ENCODE assay signal across 30 cellular contexts in the genomic region with DNA sequence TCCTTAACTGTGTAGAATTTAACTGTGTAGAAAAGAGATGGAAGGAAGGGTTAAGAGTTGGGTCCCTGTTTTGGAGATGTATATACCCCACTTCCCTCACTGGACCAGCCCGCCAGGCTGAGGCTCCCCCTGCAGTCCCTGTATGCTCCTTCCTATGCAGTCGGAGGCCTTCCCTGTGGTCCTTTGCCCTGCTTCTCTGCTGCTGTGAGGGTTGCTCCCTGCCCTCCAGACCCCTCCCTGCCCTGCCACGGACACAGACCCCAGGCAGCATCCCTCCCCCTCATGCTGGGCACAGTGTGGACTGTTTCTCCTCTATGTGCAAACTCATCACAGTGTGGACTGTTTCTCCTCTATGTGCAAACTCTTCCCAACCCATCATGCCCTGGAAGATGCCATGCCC.
"Had no signal": no experiment of that assay in that cellular context is flagged by ENCODE, and none has a peak within 500 bp of the region (broad histone marks: within the 10 kb centered on the region; RNA-seq: fewer than 3 reads in every experiment).

No MANE protein-coding gene starts in this region.

- H3K4me3 Mint-ChIP-seq: activated CD4-positive, alpha-beta memory T cell treated with anti-CD3 and anti-CD28 coated beads, Interleukin-2, amount 10 ng/mL, durations not matched to agents 7 days and 5 days; activated naive CD4-positive, alpha-beta T cell treated with anti-CD3 and anti-CD28 coated beads, Interleukin-2, amount 10 ng/mL, durations not matched to agents 7 days and 5 days; activated naive CD8-positive, alpha-beta T cell treated with anti-CD3 and anti-CD28 coated beads for 36 hours; activated T-cell treated with anti-CD3 and anti-CD28 coated beads, Interleukin-2, amount 50 U/mL, for 72 hours; T-cell had no signal

- H3K9me3 ChIP-seq: breast epithelium, MG63 had no signal

- H3K27ac ChIP-seq: breast epithelium, SK-N-MC had no signal

- H3K4me1 ChIP-seq: breast epithelium had no signal

- DNase-seq: activated CD4-positive, alpha-beta memory T cell treated with anti-CD3 and anti-CD28 coated beads, Interleukin-2, amount 10 ng/mL, durations not matched to agents 7 days and 5 days; activated CD4-positive, alpha-beta T cell treated with anti-CD3 and anti-CD28 coated beads, Interleukin-2, amount 50 U/mL, for 1 hour; activated CD4-positive, CD25-positive, alpha-beta regulatory T cell; activated gamma-delta T cell treated with Interleukin-2 at 50 U/mL for 16 hours; activated naive CD4-positive, alpha-beta T cell treated with anti-CD3 and anti-CD28 coated beads, Interleukin-2, amount 10 ng/mL, durations not matched to agents 7 days and 5 days; activated naive CD8-positive, alpha-beta T cell treated with anti-CD3 and anti-CD28 coated beads for 36 hours; activated T-cell treated with anti-CD3 and anti-CD28 coated beads, Interleukin-2, amount 50 U/mL, for 72 hours; anterior cingulate cortex; central memory CD4-positive, alpha-beta T cell; MG63; MV-4-11; NCI-H1092 treated with DMSO at 0.1 percent for 48 hours; NCI-H1417 treated with DMSO at 0.1 percent for 48 hours; NCI-H1694; NCI-H2029; NCI-H2107; NCI-H2171 treated with DMSO at 0.1 percent for 48 hours; NCI-H226; NCI-H510A; NCI-H526 treated with DMSO at 0.1 percent for 48 hours; NCI-H82; RPMI8226; T-cell; T-helper 2 cell; T1000 had no signal

- H3K36me3 ChIP-seq: breast epithelium, MG63 had no signal

- H3K27me3 ChIP-seq: breast epithelium, MG63 had no signal

- H3K36me3 Mint-ChIP-seq: activated naive CD4-positive, alpha-beta T cell treated with anti-CD3 and anti-CD28 coated beads, Interleukin-2, amount 10 ng/mL, durations not matched to agents 7 days and 5 days; activated naive CD8-positive, alpha-beta T cell treated with anti-CD3 and anti-CD28 coated beads for 36 hours; T-cell had no signal

- FAIRE-seq: TTC549 had no signal

- ATAC-seq: activated T-cell treated with anti-CD3 and anti-CD28 coated beads, Interleukin-2, amount 50 U/mL, for 72 hours; Right ventricle myocardium inferior; T-cell had no signal

- H3K9me3 Mint-ChIP-seq: activated CD4-positive, alpha-beta memory T cell treated with anti-CD3 and anti-CD28 coated beads, Interleukin-2, amount 10 ng/mL, durations not matched to agents 7 days and 5 days; activated naive CD4-positive, alpha-beta T cell treated with anti-CD3 and anti-CD28 coated beads, Interleukin-2, amount 10 ng/mL, durations not matched to agents 7 days and 5 days; activated naive CD8-positive, alpha-beta T cell treated with anti-CD3 and anti-CD28 coated beads for 36 hours; activated T-cell treated with anti-CD3 and anti-CD28 coated beads, Interleukin-2, amount 50 U/mL, for 72 hours; activated T-helper 2 cell treated with anti-CD3 and anti-CD28 coated beads, Interferon-gamma antibody, Interleukin-2, Interleukin-4, amounts not matched to agents 10 μg/mL and 5 μg/mL and 100 μg/mL, durations not matched to agents 14 hours and 24 hours and 36 hours; T-cell had no signal

- H3K27ac Mint-ChIP-seq: activated CD4-positive, alpha-beta memory T cell treated with anti-CD3 and anti-CD28 coated beads, Interleukin-2, amount 10 ng/mL, durations not matched to agents 7 days and 5 days; activated naive CD4-positive, alpha-beta T cell treated with anti-CD3 and anti-CD28 coated beads, Interleukin-2, amount 10 ng/mL, durations not matched to agents 7 days and 5 days; activated naive CD8-positive, alpha-beta T cell treated with anti-CD3 and anti-CD28 coated beads for 36 hours; activated T-cell treated with anti-CD3 and anti-CD28 coated beads, Interleukin-2, amount 50 U/mL, for 72 hours; activated T-helper 2 cell treated with anti-CD3 and anti-CD28 coated beads, Interferon-gamma antibody, Interleukin-2, Interleukin-4, amounts not matched to agents 10 μg/mL and 5 μg/mL and 100 μg/mL, durations not matched to agents 14 hours and 24 hours and 36 hours; T-cell had no signal

- H3K4me3 ChIP-seq: breast epithelium, MG63, SK-N-MC had no signal
